Comparison of ENCODE assay signal across 1 cellular context in the genomic region with DNA sequence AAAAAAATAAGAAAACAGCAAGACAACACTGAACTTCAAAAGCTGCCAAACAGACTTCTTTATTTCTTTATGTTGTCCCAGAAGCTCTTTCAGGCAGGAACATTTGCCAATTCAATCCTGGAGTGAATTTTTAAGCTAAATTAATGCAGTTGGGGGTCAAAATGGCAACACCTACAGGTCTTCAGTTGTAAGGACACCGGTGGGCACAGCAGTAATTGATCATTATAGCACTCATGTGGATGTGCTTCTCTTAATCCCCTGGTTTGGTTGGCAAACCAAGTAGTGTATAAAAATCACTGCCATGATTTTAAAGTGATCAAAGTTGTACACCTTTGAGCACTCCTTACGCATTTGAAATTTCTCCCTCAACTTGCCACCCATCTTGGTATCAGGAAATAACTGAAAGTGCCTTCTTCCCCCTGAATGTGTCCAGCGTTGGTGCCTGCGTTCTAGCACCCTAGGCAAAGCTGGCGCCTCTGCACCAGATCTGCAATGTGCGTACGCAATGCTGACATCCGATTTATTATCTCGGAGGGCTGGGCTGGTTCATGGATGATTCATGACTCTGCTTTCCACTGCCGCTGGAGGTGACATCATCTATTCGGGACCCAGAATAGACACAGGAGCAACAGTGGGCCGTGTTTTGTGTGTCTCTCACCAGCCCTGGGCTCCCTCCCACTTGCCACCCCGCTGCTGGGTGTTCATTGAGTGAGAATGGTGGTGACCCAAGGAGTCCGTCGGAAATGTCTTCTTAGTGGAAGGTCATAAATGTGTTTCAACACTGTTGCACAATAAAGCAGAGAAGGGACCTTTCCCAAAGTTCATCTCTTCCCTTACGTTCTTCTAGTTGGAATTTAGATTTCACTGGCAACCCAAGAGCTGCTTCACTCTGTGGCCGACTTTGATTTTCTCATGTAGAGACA.
A peak's percentile ranks its signal among the peaks of the same experiment; 100 is the strongest.
TF ChIP-seq lines count a peak whose summit lies in the region.

No MANE protein-coding gene starts in this region.

TF ChIP-seq in K562, 482 proteins besides CTCF, POLR2A, EP300 and RAD21 (continued from another document and continues in another):
- no peak for TF ChIP-seq PBX2 (CRISPR knock-in tag; IDR thresholded peaks at IDR 0.05; ENCODE audit: low read depth)
- peak; percentile 95 for TF ChIP-seq PBX2 (tag; conservative IDR thresholded peaks at IDR 0.05; ENCODE audit: low read depth)
- no peak for TF ChIP-seq MLX (CRISPR knock-in tag; conservative IDR thresholded peaks at IDR 0.05)
- no peak for TF ChIP-seq ILK (tag; IDR thresholded peaks at IDR 0.05; ENCODE audit: borderline replicate concordance, low read depth)
- no peak for TF ChIP-seq TAF15 (IDR thresholded peaks at IDR 0.05; ENCODE audit: low read depth, low read length)
- TF ChIP-seq HCFC1 (IDR thresholded peaks at IDR 0.05; ENCODE audit: low read depth, low read length), result no peak
- peak; percentile 15; the same call in 1 of the 2 replicates for TF ChIP-seq PHF8 (IDR thresholded peaks at IDR 0.05; ENCODE audit: borderline replicate concordance, low read length)
- TF ChIP-seq ZNF592 (IDR thresholded peaks at IDR 0.05), result peak; percentile 25; the same call in 1 of the 2 replicates
- TF ChIP-seq ETV5 (CRISPR knock-in tag; IDR thresholded peaks at IDR 0.05; ENCODE audit: low read depth), result no peak; the same call in 1 of the 2 replicates
- TF ChIP-seq ILF3 (IDR thresholded peaks at IDR 0.05; ENCODE audit: borderline replicate concordance), result no peak
- TF ChIP-seq ZFPM2 (CRISPR knock-in tag; IDR thresholded peaks at IDR 0.05), result no peak
- no peak for TF ChIP-seq SAFB (IDR thresholded peaks at IDR 0.05; ENCODE audit: borderline replicate concordance, low read depth, low read length)
- TF ChIP-seq ZNF253 (CRISPR knock-in tag; conservative IDR thresholded peaks at IDR 0.05), result no peak
- TF ChIP-seq FOXJ3 (CRISPR knock-in tag; IDR thresholded peaks at IDR 0.05), result no peak
- no peak for TF ChIP-seq ZNF780A (CRISPR knock-in tag; IDR thresholded peaks at IDR 0.05)
- no peak for TF ChIP-seq SMARCB1 (IDR thresholded peaks at IDR 0.05; ENCODE audit: insufficient read length, low read depth)
- no peak for TF ChIP-seq SMARCC2 (IDR thresholded peaks at IDR 0.05; ENCODE audit: low read depth)
- TF ChIP-seq SRF (CRISPR knock-in tag; IDR thresholded peaks at IDR 0.05), result no peak
- TF ChIP-seq FOXJ2 (tag; IDR thresholded peaks at IDR 0.05), result no peak
- no peak; the same call in 1 of the 2 replicates for TF ChIP-seq CBFA2T3 (IDR thresholded peaks at IDR 0.05)
- no peak for TF ChIP-seq KDM5B (IDR thresholded peaks at IDR 0.05; ENCODE audit: insufficient replicate concordance, low read depth, low read length)
- TF ChIP-seq BCOR (IDR thresholded peaks at IDR 0.05), result no peak
- no peak; the same call in 1 of the 2 replicates for TF ChIP-seq CREB3 (tag; conservative IDR thresholded peaks at IDR 0.05; ENCODE audit: low read depth)
- TF ChIP-seq ZNF184 (CRISPR knock-in tag; IDR thresholded peaks at IDR 0.05), result no peak
- no peak for TF ChIP-seq CREB3L1 (IDR thresholded peaks at IDR 0.05; ENCODE audit: borderline replicate concordance, low read depth)
- no peak for TF ChIP-seq PURB (CRISPR knock-in tag; IDR thresholded peaks at IDR 0.05; ENCODE audit: low read depth)
- TF ChIP-seq, protein P1, sequence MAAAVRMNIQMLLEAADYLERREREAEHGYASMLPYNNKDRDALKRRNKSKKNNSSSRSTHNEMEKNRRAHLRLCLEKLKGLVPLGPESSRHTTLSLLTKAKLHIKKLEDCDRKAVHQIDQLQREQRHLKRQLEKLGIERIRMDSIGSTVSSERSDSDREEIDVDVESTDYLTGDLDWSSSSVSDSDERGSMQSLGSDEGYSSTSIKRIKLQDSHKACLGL (CRISPR knock-in tag; IDR thresholded peaks at IDR 0.05; ENCODE audit: borderline replicate concordance, poor library complexity, severe bottlenecking), result no peak
- TF ChIP-seq ZFP36 (IDR thresholded peaks at IDR 0.05; ENCODE audit: low read depth, low read length, partially characterized antibody), result peak; percentile 21
- TF ChIP-seq PTTG1 (tag; IDR thresholded peaks at IDR 0.05; ENCODE audit: low read depth), result no peak
- TF ChIP-seq PCBP2 (IDR thresholded peaks at IDR 0.05; ENCODE audit: low read depth, low read length, poor library complexity, severe bottlenecking), result no peak
- TF ChIP-seq STAG1 (CRISPR knock-in tag; IDR thresholded peaks at IDR 0.05; ENCODE audit: borderline replicate concordance), result no peak
- no peak for TF ChIP-seq ETV6 (IDR thresholded peaks at IDR 0.05; ENCODE audit: borderline replicate concordance in 1 of 2, low read depth in 2 of 2, low read length in 1 of 2)
- no peak for TF ChIP-seq ETV6 (CRISPR knock-in tag; IDR thresholded peaks at IDR 0.05; ENCODE audit: borderline replicate concordance)
- peak; percentile 58 for TF ChIP-seq MAFK (IDR thresholded peaks at IDR 0.05; ENCODE audit: low read length)
- no peak for TF ChIP-seq HEY1 (CRISPR knock-in tag; IDR thresholded peaks at IDR 0.05; ENCODE audit: borderline replicate concordance)
- TF ChIP-seq KHSRP (IDR thresholded peaks at IDR 0.05), result no peak
- TF ChIP-seq, protein P2, sequence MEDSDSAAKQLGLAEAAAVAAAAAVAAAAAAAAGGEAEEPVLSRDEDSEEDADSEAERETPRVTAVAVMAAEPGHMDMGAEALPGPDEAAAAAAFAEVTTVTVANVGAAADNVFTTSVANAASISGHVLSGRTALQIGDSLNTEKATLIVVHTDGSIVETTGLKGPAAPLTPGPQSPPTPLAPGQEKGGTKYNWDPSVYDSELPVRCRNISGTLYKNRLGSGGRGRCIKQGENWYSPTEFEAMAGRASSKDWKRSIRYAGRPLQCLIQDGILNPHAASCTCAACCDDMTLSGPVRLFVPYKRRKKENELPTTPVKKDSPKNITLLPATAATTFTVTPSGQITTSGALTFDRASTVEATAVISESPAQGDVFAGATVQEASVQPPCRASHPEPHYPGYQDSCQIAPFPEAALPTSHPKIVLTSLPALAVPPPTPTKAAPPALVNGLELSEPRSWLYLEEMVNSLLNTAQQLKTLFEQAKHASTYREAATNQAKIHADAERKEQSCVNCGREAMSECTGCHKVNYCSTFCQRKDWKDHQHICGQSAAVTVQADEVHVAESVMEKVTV (CRISPR knock-in tag; IDR thresholded peaks at IDR 0.05), result no peak
- no peak for TF ChIP-seq ZKSCAN3 (CRISPR knock-in tag; IDR thresholded peaks at IDR 0.05)
- TF ChIP-seq NCOA2 (IDR thresholded peaks at IDR 0.05; ENCODE audit: partially characterized antibody in 2 of 2), result no peak
- no peak for TF ChIP-seq DMBX1 (CRISPR knock-in tag; IDR thresholded peaks at IDR 0.05; ENCODE audit: borderline replicate concordance)
- no peak for TF ChIP-seq ZNF436 (CRISPR knock-in tag; IDR thresholded peaks at IDR 0.05)
- no peak for TF ChIP-seq SRSF9 (IDR thresholded peaks at IDR 0.05; ENCODE audit: borderline replicate concordance, low read depth, low read length)
- no peak for TF ChIP-seq FOXM1 (IDR thresholded peaks at IDR 0.05; ENCODE audit: low read depth)
- no peak for TF ChIP-seq FOXM1 (CRISPR knock-in tag; IDR thresholded peaks at IDR 0.05; ENCODE audit: low read depth)
- no peak for TF ChIP-seq L3MBTL2 (IDR thresholded peaks at IDR 0.05)
- TF ChIP-seq SIRT6 (IDR thresholded peaks at IDR 0.05; ENCODE audit: low read depth, low read length), result no peak
- TF ChIP-seq SREBF1 (IDR thresholded peaks at IDR 0.05; ENCODE audit: borderline replicate concordance, low read depth, low read length), result no peak
- no peak for TF ChIP-seq PTBP1 (IDR thresholded peaks at IDR 0.05; ENCODE audit: low read depth, low read length)
- no peak for TF ChIP-seq WHSC1 (IDR thresholded peaks at IDR 0.05; ENCODE audit: low read length)
- no peak for TF ChIP-seq FIP1L1 (IDR thresholded peaks at IDR 0.05; ENCODE audit: low read depth, low read length, poor library complexity, severe bottlenecking)
- no peak for TF ChIP-seq ZBTB12 (CRISPR knock-in tag; IDR thresholded peaks at IDR 0.05)
